Comparison of ENCODE assay signal across 11 cellular contexts in the genomic region with DNA sequence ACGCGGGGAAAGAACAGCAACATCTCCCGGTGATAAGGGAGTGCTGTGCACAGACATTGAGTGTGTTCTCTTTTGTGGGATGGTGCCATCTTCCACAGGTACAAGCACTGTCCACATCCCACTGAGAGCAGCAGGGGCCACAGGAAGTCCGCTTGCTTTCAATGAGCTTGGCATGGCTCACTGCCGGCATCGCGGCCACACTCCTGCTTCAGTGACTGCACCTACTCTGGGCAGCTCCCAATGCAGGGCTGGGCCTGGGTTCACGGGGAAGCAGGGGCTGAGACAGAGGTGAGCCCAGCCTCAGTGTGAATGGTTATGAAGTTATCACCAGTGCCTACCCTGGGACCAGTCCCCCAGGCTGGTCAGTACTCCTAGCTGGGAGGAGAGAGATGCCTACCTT.
A peak's percentile ranks its signal among the peaks of the same experiment; 100 is the strongest.
DNase-seq lines count a peak whose midpoint lies in the region; ATAC-seq and TF ChIP-seq lines count a peak whose summit lies in the region.
"Had no signal": no experiment of that assay in that cellular context is flagged by ENCODE, and none has a peak within 500 bp of the region (broad histone marks: within the 10 kb centered on the region; RNA-seq: fewer than 3 reads in every experiment).

No MANE protein-coding gene starts in this region.

- no peak for TF ChIP-seq CTCF in neural progenitor cell (IDR thresholded peaks at IDR 0.05)
- no peak for TF ChIP-seq CTCF in vagina (IDR thresholded peaks at IDR 0.05)

- no peaks in the 10 kb centered on the region for H3K79me2 ChIP-seq in neural progenitor cell (ENCODE audit: low read depth)

- no peaks in the 10 kb centered on the region for H3K9me3 Mint-ChIP-seq in stimulated activated naive CD8-positive, alpha-beta T cell treated with anti-CD3 and anti-CD28 coated beads, Interleukin-15, amount 100 ng/mL, for 72 hours
- no peaks in the 10 kb centered on the region for H3K9me3 Mint-ChIP-seq in neural progenitor cell
- no peaks in the 10 kb centered on the region for H3K9me3 Mint-ChIP-seq in activated T-helper 2 cell treated with anti-CD3 and anti-CD28 coated beads, Interferon-gamma antibody, Interleukin-2, Interleukin-4, amounts not matched to agents 10 μg/mL and 5 μg/mL and 100 μg/mL, durations not matched to agents 14 hours and 24 hours and 36 hours

- DNase-seq in stimulated activated naive CD8-positive, alpha-beta T cell treated with anti-CD3 and anti-CD28 coated beads, Interleukin-15, amount 100 ng/mL, for 72 hours = no peak
- DNase-seq in stimulated activated naive CD8-positive, alpha-beta T cell treated with anti-CD3 and anti-CD28 coated beads, Interleukin-15, Interleukin-2, amounts not matched to agents 100 U/mL and 50 U/mL, for 24 hours = no peak
- DNase-seq in Right ventricle myocardium superior = peak; percentile 52
- no peak for DNase-seq in neural progenitor cell (ENCODE audit: low spot score)
- no peak for DNase-seq in vagina (ENCODE audit: extremely low spot score in 2 of 2)
- DNase-seq in NCI-H1092 (lab: John Stamatoyannopoulos, UW) = no peak
- no peak for DNase-seq in activated T-helper 2 cell treated with anti-CD3 and anti-CD28 coated beads, Interferon-gamma antibody, Interleukin-2, Interleukin-4, amounts not matched to agents 10 μg/mL and 5 μg/mL and 100 μg/mL, durations not matched to agents 14 hours and 24 hours and 36 hours (ENCODE audit: low spot score)
- DNase-seq: effector CD4-positive, alpha-beta T cell; NCI-H187 treated with DMSO at 0.1 percent for 48 hours; stimulated activated CD4-positive, alpha-beta T cell treated with anti-CD3 and anti-CD28 coated beads, Interleukin-4, amount 100 ng/mL, for 4 hours had no signal

- peak overlapping the region; percentile 57 for H3K4me2 ChIP-seq in neural progenitor cell

- H2AFZ ChIP-seq in neural progenitor cell (replicated peaks) = no peak overlapping the region

- no peaks in the 10 kb centered on the region for H3K9me3 ChIP-seq in neural progenitor cell (ENCODE audit: low read depth)
- no peaks in the 10 kb centered on the region for H3K9me3 ChIP-seq in vagina

- H3K4me1 Mint-ChIP-seq in stimulated activated naive CD8-positive, alpha-beta T cell treated with anti-CD3 and anti-CD28 coated beads, Interleukin-15, amount 100 ng/mL, for 72 hours = no peaks in the 10 kb centered on the region
- peaks cover 42% of the 10 kb centered on the region for H3K4me1 Mint-ChIP-seq in neural progenitor cell
- H3K4me1 Mint-ChIP-seq in activated T-helper 2 cell treated with anti-CD3 and anti-CD28 coated beads, Interferon-gamma antibody, Interleukin-2, Interleukin-4, amounts not matched to agents 10 μg/mL and 5 μg/mL and 100 μg/mL, durations not matched to agents 14 hours and 24 hours and 36 hours (ENCODE audit: low read depth) = no peaks in the 10 kb centered on the region

- H3K4me3 Mint-ChIP-seq in stimulated activated naive CD8-positive, alpha-beta T cell treated with anti-CD3 and anti-CD28 coated beads, Interleukin-15, amount 100 ng/mL, for 72 hours = no peak overlapping the region
- H3K4me3 Mint-ChIP-seq in neural progenitor cell = no peak overlapping the region
- no peak overlapping the region for H3K4me3 Mint-ChIP-seq in activated T-helper 2 cell treated with anti-CD3 and anti-CD28 coated beads, Interferon-gamma antibody, Interleukin-2, Interleukin-4, amounts not matched to agents 10 μg/mL and 5 μg/mL and 100 μg/mL, durations not matched to agents 14 hours and 24 hours and 36 hours (ENCODE audit: low read depth)

- H3K9ac ChIP-seq in neural progenitor cell = no peak overlapping the region

- H4K20me1 ChIP-seq in neural progenitor cell (ENCODE audit: low read depth) = no peaks in the 10 kb centered on the region

- no peaks in the 10 kb centered on the region for H3K27me3 Mint-ChIP-seq in stimulated activated naive CD8-positive, alpha-beta T cell treated with anti-CD3 and anti-CD28 coated beads, Interleukin-15, amount 100 ng/mL, for 72 hours
- peaks cover 5% of the 10 kb centered on the region for H3K27me3 Mint-ChIP-seq in neural progenitor cell (ENCODE audit: insufficient read depth, low read depth)
- H3K27me3 Mint-ChIP-seq in activated T-helper 2 cell treated with anti-CD3 and anti-CD28 coated beads, Interferon-gamma antibody, Interleukin-2, Interleukin-4, amounts not matched to agents 10 μg/mL and 5 μg/mL and 100 μg/mL, durations not matched to agents 14 hours and 24 hours and 36 hours (ENCODE audit: low read depth) = peaks cover 12% of the 10 kb centered on the region

- H3K36me3 ChIP-seq in neural progenitor cell (no peaks in the 10 kb centered on the region), vagina (no peaks in the 10 kb centered on the region)

- H3K4me3 ChIP-seq in neural progenitor cell (no peak overlapping the region), vagina (no peak overlapping the region)

- peaks cover 23% of the 10 kb centered on the region for H3K4me1 ChIP-seq in neural progenitor cell
- peaks cover 11% of the 10 kb centered on the region for H3K4me1 ChIP-seq in vagina

- no peak for TF ChIP-seq POLR2A in vagina (IDR thresholded peaks at IDR 0.05)

- peak; percentile 26 for ATAC-seq in stimulated activated naive CD8-positive, alpha-beta T cell treated with anti-CD3 and anti-CD28 coated beads, Interleukin-15, amount 100 ng/mL, for 72 hours
- no peak for ATAC-seq in stimulated activated naive CD8-positive, alpha-beta T cell treated with anti-CD3 and anti-CD28 coated beads, Interleukin-15, Interleukin-2, amounts not matched to agents 100 U/mL and 50 U/mL, for 24 hours
- ATAC-seq in Right ventricle myocardium superior (ENCODE audit: poor library complexity) = peak; percentile 36
- ATAC-seq in HG03196 (IDR thresholded peaks at IDR 0.05; ENCODE audit: unreplicated experiment) = no peak

- peaks cover 3% of the 10 kb centered on the region for H3K36me3 Mint-ChIP-seq in neural progenitor cell
- no peaks in the 10 kb centered on the region for H3K36me3 Mint-ChIP-seq in activated T-helper 2 cell treated with anti-CD3 and anti-CD28 coated beads, Interferon-gamma antibody, Interleukin-2, Interleukin-4, amounts not matched to agents 10 μg/mL and 5 μg/mL and 100 μg/mL, durations not matched to agents 14 hours and 24 hours and 36 hours (ENCODE audit: low read depth)

- H3K27ac ChIP-seq in neural progenitor cell (no peak overlapping the region), vagina (peak overlapping the region; percentile 57)

- no peaks in the 10 kb centered on the region for H3K27me3 ChIP-seq in neural progenitor cell
- no peaks in the 10 kb centered on the region for H3K27me3 ChIP-seq in vagina

- peaks cover 10% of the 10 kb centered on the region for H3F3A ChIP-seq in neural progenitor cell (ENCODE audit: low read depth)

- no peak overlapping the region for H3K27ac Mint-ChIP-seq in stimulated activated naive CD8-positive, alpha-beta T cell treated with anti-CD3 and anti-CD28 coated beads, Interleukin-15, amount 100 ng/mL, for 72 hours
- no peak overlapping the region for H3K27ac Mint-ChIP-seq in neural progenitor cell
- no peak overlapping the region for H3K27ac Mint-ChIP-seq in activated T-helper 2 cell treated with anti-CD3 and anti-CD28 coated beads, Interferon-gamma antibody, Interleukin-2, Interleukin-4, amounts not matched to agents 10 μg/mL and 5 μg/mL and 100 μg/mL, durations not matched to agents 14 hours and 24 hours and 36 hours

- intact Hi-C loops in Right ventricle myocardium superior (cut with DNase I) (loop anchor here (1.0 to 10.0 kb wide), 2 partner anchors 29 to 60 kb away; no protein-coding TSS in a partner anchor), vagina (cut with DNase I) (no loop called here)
- intact Hi-C loops in activated T-helper 2 cell treated with anti-CD3 and anti-CD28 coated beads, Interferon-gamma antibody, Interleukin-2, Interleukin-4, amounts not matched to agents 10 μg/mL and 5 μg/mL and 100 μg/mL, durations not matched to agents 14 hours and 24 hours and 36 hours (cut with micrococcal nuclease) = no loop called here

Comparison
In these comparisons a context has a peak if more than half of its experiments do, and no peak if none do; other contexts are left out.
1. ATAC-seq: peak in stimulated activated naive CD8-positive, alpha-beta T cell treated with anti-CD3 and anti-CD28 coated beads, Interleukin-15, amount 100 ng/mL, for 72 hours (single experiment) and Right ventricle myocardium superior (single experiment); none in stimulated activated naive CD8-positive, alpha-beta T cell treated with anti-CD3 and anti-CD28 coated beads, Interleukin-15, Interleukin-2, amounts not matched to agents 100 U/mL and 50 U/mL, for 24 hours (single experiment) and HG03196 (single experiment).